In the genomic region with DNA sequence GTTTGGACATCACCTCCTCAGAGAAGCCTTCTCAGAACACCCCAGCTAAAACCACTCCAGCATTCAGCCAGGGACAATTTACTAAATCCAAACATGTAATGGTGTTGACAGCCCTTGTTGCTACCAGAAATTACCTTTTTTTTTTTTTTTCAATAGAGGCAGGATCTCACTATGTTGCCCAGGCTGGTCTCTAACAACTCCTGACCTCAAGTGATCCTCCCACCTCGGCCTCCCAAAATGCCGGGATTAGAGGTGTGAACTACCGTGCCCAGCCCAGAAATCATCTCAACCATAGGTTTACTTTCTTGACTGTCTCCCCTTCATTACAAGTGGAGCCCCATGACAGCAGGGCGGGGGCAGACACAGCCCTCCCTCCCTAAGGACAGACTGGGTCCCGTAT, we compare ENCODE assay signal across 29 cellular contexts. TPM values are rescaled to one million over a fixed set of nuclear protein-coding genes. Genes with fewer than 3 reads are reported as not detected.
"Had no signal": no experiment of that assay in that cellular context is flagged by ENCODE, and none has a peak within 500 bp of the region (broad histone marks: within the 10 kb centered on the region; RNA-seq: fewer than 3 reads in every experiment).

No MANE protein-coding gene starts in this region.

- H3K4me1 ChIP-seq: neural progenitor cell, parathyroid adenoma, psoas muscle, right lobe of liver, sigmoid colon, suprapubic skin, testis, tibial artery, transverse colon, upper lobe of right lung, uterus had no signal

- H3K9ac ChIP-seq: neural progenitor cell, parathyroid adenoma had no signal

- H3K36me3 Mint-ChIP-seq: natural killer cell treated with Interleukin-12 subunit alpha and Interleukin-12 subunit beta and Interleukin-15 and Interleukin-18, amount 100 ng/mL, for 72 hours had no signal

- FAIRE-seq: small intestine had no signal

- H3K4me2 ChIP-seq: neural progenitor cell had no signal

- H2AFZ ChIP-seq: neural progenitor cell, parathyroid adenoma had no signal

- H3K4me1 Mint-ChIP-seq: naive thymus-derived CD8-positive, alpha-beta T cell; neural progenitor cell; stimulated activated memory B cell treated with anti-CD40 and anti-IgM and Interleukin-4, amounts not matched to agents 10 μg/mL and 1 μg/mL and 100 μg/mL, for 72 hours; stimulated activated naive CD8-positive, alpha-beta T cell treated with anti-CD3 and anti-CD28 coated beads, Interleukin-15, amount 100 ng/mL, for 72 hours had no signal

- H3K27me3 ChIP-seq: neural progenitor cell, ovary, right lobe of liver, sigmoid colon, suprapubic skin, testis, tibial artery, transverse colon, upper lobe of right lung, uterus had no signal

- H3K27me3 Mint-ChIP-seq: naive thymus-derived CD8-positive, alpha-beta T cell; natural killer cell treated with Interleukin-12 subunit alpha and Interleukin-12 subunit beta and Interleukin-15 and Interleukin-18, amount 100 ng/mL, for 72 hours; progenitor cell of endocrine pancreas; stimulated activated memory B cell treated with anti-CD40 and anti-IgM and Interleukin-4, amounts not matched to agents 10 μg/mL and 1 μg/mL and 100 μg/mL, for 72 hours; stimulated activated naive CD8-positive, alpha-beta T cell treated with anti-CD3 and anti-CD28 coated beads, Interleukin-15, amount 100 ng/mL, for 72 hours; type B pancreatic cell had no signal

- H3K79me2 ChIP-seq: parathyroid adenoma had no signal

- H3K4me3 Mint-ChIP-seq: naive thymus-derived CD8-positive, alpha-beta T cell; natural killer cell treated with Interleukin-12 subunit alpha and Interleukin-12 subunit beta and Interleukin-15 and Interleukin-18, amount 100 ng/mL, for 72 hours; neural progenitor cell; stimulated activated memory B cell treated with anti-CD40 and anti-IgM and Interleukin-4, amounts not matched to agents 10 μg/mL and 1 μg/mL and 100 μg/mL, for 72 hours; stimulated activated naive CD8-positive, alpha-beta T cell treated with anti-CD3 and anti-CD28 coated beads, Interleukin-15, amount 100 ng/mL, for 72 hours; type B pancreatic cell had no signal

- H3K27ac Mint-ChIP-seq: natural killer cell treated with Interleukin-12 subunit alpha and Interleukin-12 subunit beta and Interleukin-15 and Interleukin-18, amount 100 ng/mL, for 72 hours; progenitor cell of endocrine pancreas; stimulated activated memory B cell treated with anti-CD40 and anti-IgM and Interleukin-4, amounts not matched to agents 10 μg/mL and 1 μg/mL and 100 μg/mL, for 72 hours; type B pancreatic cell had no signal

- DNase-seq: naive thymus-derived CD8-positive, alpha-beta T cell; occipital lobe; ovary; psoas muscle; right lobe of liver; sigmoid colon; small intestine; stimulated activated CD4-positive, alpha-beta T cell treated with anti-CD3 and anti-CD28 coated beads, Interleukin-15, amount 100 ng/mL, for 24 hours; stimulated activated CD4-positive, alpha-beta T cell treated with anti-CD3 and anti-CD28 coated beads, Interleukin-2, amount 100 ng/mL, for 24 hours; stimulated activated CD4-positive, alpha-beta T cell treated with anti-CD3 and anti-CD28 coated beads, Interleukin-2, amount 100 ng/mL, for 48 hours; stimulated activated CD4-positive, alpha-beta T cell treated with anti-CD3 and anti-CD28 coated beads, Interleukin-4, amount 100 ng/mL, for 24 hours; stimulated activated naive CD4-positive, alpha-beta T cell; stimulated activated naive CD8-positive, alpha-beta T cell treated with anti-CD3 and anti-CD28 coated beads, Interleukin-15, amount 100 ng/mL, for 72 hours; stimulated activated naive CD8-positive, alpha-beta T cell treated with anti-CD3 and anti-CD28 coated beads, Interleukin-15, Interleukin-2, amounts not matched to agents 100 U/mL and 50 U/mL, for 24 hours; substantia nigra; testis; tibial artery; transverse colon; upper lobe of right lung; uterus had no signal

- H3K27ac ChIP-seq: neural progenitor cell, ovary, parathyroid adenoma, psoas muscle, right lobe of liver, sigmoid colon, suprapubic skin, testis, tibial artery, transverse colon, upper lobe of right lung, uterus had no signal

- H3K36me3 ChIP-seq: neural progenitor cell, ovary, right lobe of liver, transverse colon, uterus had no signal

- H3K9me3 Mint-ChIP-seq: naive thymus-derived CD8-positive, alpha-beta T cell; natural killer cell treated with Interleukin-12 subunit alpha and Interleukin-12 subunit beta and Interleukin-15 and Interleukin-18, amount 100 ng/mL, for 72 hours; neural progenitor cell; stimulated activated memory B cell treated with anti-CD40 and anti-IgM and Interleukin-4, amounts not matched to agents 10 μg/mL and 1 μg/mL and 100 μg/mL, for 72 hours; stimulated activated naive CD8-positive, alpha-beta T cell treated with anti-CD3 and anti-CD28 coated beads, Interleukin-15, amount 100 ng/mL, for 72 hours; type B pancreatic cell had no signal

- ATAC-seq: naive thymus-derived CD8-positive, alpha-beta T cell; psoas muscle; right cardiac atrium; stimulated activated memory B cell treated with anti-CD40 and anti-IgM and Interleukin-4, amounts not matched to agents 10 μg/mL and 1 μg/mL and 100 μg/mL, for 72 hours; stimulated activated naive CD8-positive, alpha-beta T cell treated with anti-CD3 and anti-CD28 coated beads, Interleukin-15, amount 100 ng/mL, for 72 hours; stimulated activated naive CD8-positive, alpha-beta T cell treated with anti-CD3 and anti-CD28 coated beads, Interleukin-15, Interleukin-2, amounts not matched to agents 100 U/mL and 50 U/mL, for 24 hours had no signal

- H3K9me3 ChIP-seq: ovary, psoas muscle, right lobe of liver, sigmoid colon, suprapubic skin, testis, tibial artery, transverse colon, upper lobe of right lung, uterus had no signal

- H3K4me3 ChIP-seq: neural progenitor cell, ovary, psoas muscle, right lobe of liver, sigmoid colon, suprapubic skin, testis, tibial artery, transverse colon, upper lobe of right lung, uterus had no signal

RNA-seq across cellular contexts. Expression of a gene that starts 14.8 kb away (rescaled TPM):
- total RNA-seq: occipital lobe, skeletal muscle tissue had no signal
